In genomic region chr11:65181569-65182257, GRCh38 we compare ENCODE assay signal across 8 cellular contexts. TPM values are rescaled to one million over a fixed set of nuclear protein-coding genes. Genes with fewer than 3 reads are reported as not detected.
DNase-seq lines count a peak whose midpoint lies in the region; ATAC-seq, FAIRE-seq and TF ChIP-seq lines count a peak whose summit lies in the region.

Gene CAPN1 (plus strand): TSS chr11:65181928. CDS start chr11:65182702, 774 bp downstream.

- peaks cover 23% of the 10 kb centered on the region for H3K36me3 ChIP-seq in bronchial epithelial cell (ENCODE audit: control insufficient read depth, insufficient read depth, low read length)
- peaks cover 0 to 38% (median 13%) of the 10 kb centered on the region in 6 donors for H3K36me3 ChIP-seq in spleen

- FAIRE-seq in bronchial epithelial cell (lab: Jason Lieb, UNC) = no peak

- ATAC-seq in HG02759 (IDR thresholded peaks at IDR 0.05; ENCODE audit: unreplicated experiment) (peak; percentile 33), WTC11 (peak; percentile 47), GM18858 (IDR thresholded peaks at IDR 0.05; ENCODE audit: unreplicated experiment) (no peak)

- H3K9me3 ChIP-seq in spleen = no peaks in the 10 kb centered on the region

- no peak for TF ChIP-seq POLR2A in spleen (IDR thresholded peaks at IDR 0.05)

- peak within 1 kb of the TSS; percentile 99 for H3K4me3 Mint-ChIP-seq in WTC11

- no peaks in the 10 kb centered on the region for H3K27me3 ChIP-seq in bronchial epithelial cell (ENCODE audit: control insufficient read depth, insufficient read depth, low read length)
- no peaks in the 10 kb centered on the region for H3K27me3 ChIP-seq in spleen (replicated peaks in 1 of 7)

- H3K4me1 ChIP-seq in spleen = peaks cover 21 to 63% (median 36%) of the 10 kb centered on the region in 6 donors

- H3K4me3 ChIP-seq in GM08714 (ENCODE audit: low read length) = peak within 1 kb of the TSS; percentile 86
- peak within 1 kb of the TSS; percentile 88 for H3K4me3 ChIP-seq in bronchial epithelial cell (ENCODE audit: low read depth, low read length)
- peak within 1 kb of the TSS; percentile 57 to 98 (median 92) for H3K4me3 ChIP-seq in spleen

- POLR2A ChIA-PET in WTC11 (lab: Charles Lee) = interaction anchor here (0.5 to 3.6 kb wide), 11 partner anchors 12 to 433 kb away, joined by 3 to 20 read pairs (median 3); partner anchors contain the start of genes FAU, MRPL49, PCNX3 and SPDYC

- H3K36me3 Mint-ChIP-seq in WTC11 = peaks cover 8% of the 10 kb centered on the region

- peak within 1 kb of the TSS; percentile 99 for H3K27ac Mint-ChIP-seq in WTC11

- no peaks in the 10 kb centered on the region for H3K9me3 Mint-ChIP-seq in WTC11

- 0 to 1% (median 0%) methylated on average over 18 to 42 of the region's 43 CpGs for WGBS in spleen, 5 donors

- CTCF ChIA-PET in WTC11 (lab: Charles Lee) = interaction anchor here (0.5 to 5.6 kb wide), 32 partner anchors 9 to 174 kb away, joined by 3 to 53 read pairs (median 6); partner anchors contain the start of genes CDC42EP2, FAU, MRPL49 and POLA2

- DNase-seq in NCI-H2171 (lab: John Stamatoyannopoulos, UW) (peak; percentile 53), WTC11 (ENCODE audit: low spot score) (peak; percentile 71), bronchial epithelial cell (ENCODE audit: low read depth) (peak; percentile 89), inferior parietal cortex (ENCODE audit: extremely low spot score) (peak; percentile 54), spleen (peak; percentile 92)

- H3K27ac ChIP-seq in spleen = peak within 1 kb of the TSS; percentile 73 to 96 (median 89)

- intact Hi-C loops in spleen (cut with DNase I; ENCODE audit: low total_unique reads) = loop anchor here (5.0 kb wide), 1 partner anchor 64 kb away; the partner anchor contains the start of gene ZNHIT2

- peaks cover 47% of the 10 kb centered on the region for H3K4me1 Mint-ChIP-seq in WTC11

- TF ChIP-seq CTCF in WTC11 (IDR thresholded peaks at IDR 0.05) (no peak), bronchial epithelial cell (IDR thresholded peaks at IDR 0.05; ENCODE audit: insufficient read depth, low read length, severe bottlenecking) (no peak), spleen (IDR thresholded peaks at IDR 0.05 in 8 of 11, conservative IDR thresholded peaks at IDR 0.05 in 3 of 11) (no peak)

- no peaks in the 10 kb centered on the region for H3K27me3 Mint-ChIP-seq in WTC11 (ENCODE audit: low read depth)

TF ChIP-seq in WTC11, 78 proteins besides CTCF, POLR2A, EP300 and RAD21 (continues in another document):
- TF ChIP-seq AFF4 (CRISPR knock-in tag; IDR thresholded peaks at IDR 0.05; ENCODE audit: borderline replicate concordance) (no peak), AR (CRISPR knock-in tag; IDR thresholded peaks at IDR 0.05) (no peak), IRF2 (CRISPR knock-in tag; IDR thresholded peaks at IDR 0.05; ENCODE audit: borderline replicate concordance, low read depth) (no peak), CDX4 (CRISPR knock-in tag; IDR thresholded peaks at IDR 0.05; ENCODE audit: borderline replicate concordance) (no peak), JUN (CRISPR knock-in tag; IDR thresholded peaks at IDR 0.05) (no peak), CREM (CRISPR knock-in tag; IDR thresholded peaks at IDR 0.05) (no peak), FOXK1 (CRISPR knock-in tag; IDR thresholded peaks at IDR 0.05) (no peak), MAX (CRISPR knock-in tag; IDR thresholded peaks at IDR 0.05) (no peak), ESRRA (CRISPR knock-in tag; IDR thresholded peaks at IDR 0.05; ENCODE audit: borderline replicate concordance) (0 out of 2 replicates have a peak, but pooled peaks have one; percentile 35), GABPB1 (CRISPR knock-in tag; IDR thresholded peaks at IDR 0.05) (0 out of 2 replicates have a peak, but pooled peaks have one; percentile 25), TCF7 (CRISPR knock-in tag; IDR thresholded peaks at IDR 0.05; ENCODE audit: low read depth) (0 out of 2 replicates have a peak, but pooled peaks have one; percentile 32), MYBL2 (CRISPR knock-in tag; IDR thresholded peaks at IDR 0.05) (no peak), ZBTB21 (CRISPR knock-in tag; IDR thresholded peaks at IDR 0.05; ENCODE audit: borderline replicate concordance) (no peak), NFYB (CRISPR knock-in tag; conservative IDR thresholded peaks at IDR 0.05; ENCODE audit: low read depth) (no peak), ZNF263 (CRISPR knock-in tag; IDR thresholded peaks at IDR 0.05; ENCODE audit: low read depth) (peak; percentile 90)

RNA-seq across cellular contexts. Expression of gene CAPN1, which starts in this region (rescaled TPM):
- total RNA-seq in WTC11 (2021) (204 to 257 TPM (median 218 TPM) in 3 replicates), bronchial epithelial cell (136 and 165 TPM in 2 replicates), spleen (100 to 1,000 TPM; 135 to 203 (median 161) TPM)
- 100 to 1,000 TPM in 1 of 3 donors, 10 to 100 TPM in 2; 61.6 to 111 (median 73.3) TPM for polyA plus RNA-seq in spleen
